8 cellular contexts compared by ENCODE assay signal in genomic region chr4:15001825-15002658, GRCh38. TPM values are rescaled to one million over a fixed set of nuclear protein-coding genes. Genes with fewer than 3 reads are reported as not detected.
DNase-seq lines count a peak whose midpoint lies in the region; ATAC-seq and TF ChIP-seq lines count a peak whose summit lies in the region.

Gene CPEB2, plus strand, starts transcription at chr4:15002481. Its CDS starts 193 bp downstream, at chr4:15002674.

- no peaks in the 10 kb centered on the region for H3K27me3 ChIP-seq in A673 (replicated peaks; ENCODE audit: insufficient read depth, low read depth, low read length, poor library complexity)

- peaks cover 31% of the 10 kb centered on the region for H3K36me3 Mint-ChIP-seq in central memory CD8-positive, alpha-beta T cell (ENCODE audit: insufficient read depth)

- H3K27ac Mint-ChIP-seq in central memory CD8-positive, alpha-beta T cell (ENCODE audit: low read depth): peak within 1 kb of the TSS; percentile 93

- peak within 1 kb of the TSS; percentile 88 for H3K4me3 ChIP-seq in A673 (ENCODE audit: low read depth, low read length, poor library complexity, severe bottlenecking)

- TF ChIP-seq CTCF in A673 (conservative IDR thresholded peaks at IDR 0.05; ENCODE audit: low read depth, low read length): no peak

- peaks cover 16% of the 10 kb centered on the region for H3K36me3 ChIP-seq in A673 (ENCODE audit: insufficient read depth, low read length, poor library complexity, severe bottlenecking)

- ATAC-seq in GM18861 (IDR thresholded peaks at IDR 0.05; ENCODE audit: unreplicated experiment) (peak; percentile 56), HG03095 (IDR thresholded peaks at IDR 0.05; ENCODE audit: unreplicated experiment) (peak; percentile 62)
- peak; percentile 69 for ATAC-seq in central memory CD8-positive, alpha-beta T cell (replicated peaks; ENCODE audit: extremely low read depth, poor library complexity, severe bottlenecking)

- DNase-seq in A673 (ENCODE audit: low spot score) (peak; percentile 98), NCI-H345 treated with DMSO at 0.1 percent for 48 hours (lab: John Stamatoyannopoulos, UW; ENCODE audit: unreplicated experiment) (peak; percentile 82), islet precursor cell (peak; percentile 98)
- DNase-seq in activated CD4-positive, CD25-positive, alpha-beta regulatory T cell treated with anti-CD3 and anti-CD28 coated beads, Interleukin-2, amount 50 U/mL, for 16 hours (ENCODE audit: low read depth, low spot score): peak; percentile 80
- DNase-seq in central memory CD8-positive, alpha-beta T cell (ENCODE audit: low spot score in 2 of 2): peak; percentile 79 to 84
- peak; percentile 89 for DNase-seq in stimulated activated CD4-positive, alpha-beta T cell treated with anti-CD3 and anti-CD28 coated beads, Interleukin-12 subunit alpha, Interleukin-12 subunit beta, amount 100 ng/mL, for 4 hours

- intact Hi-C loops in A673 (cut with micrococcal nuclease; ENCODE audit: unreplicated experiment): loop anchor here (1.0 to 5.0 kb wide), 4 partner anchors 257 to 1345 kb away; no protein-coding TSS in a partner anchor

- H3K27ac ChIP-seq in A673 (ENCODE audit: low read depth, low read length, poor library complexity, severe bottlenecking): peak within 1 kb of the TSS; percentile 100

- H3K9me3 ChIP-seq in A673 (ENCODE audit: low read depth, low read length, poor library complexity, severe bottlenecking): peaks cover 1% of the 10 kb centered on the region

- peaks cover 30% of the 10 kb centered on the region for H3K4me1 Mint-ChIP-seq in central memory CD8-positive, alpha-beta T cell

- POLR2A ChIA-PET in A673 (lab: Charles Lee; ENCODE audit: low non-redundant PET): interaction anchor here (0.6 to 1.2 kb wide), 3 partner anchors 21 to 470 kb away, joined by 3 to 6 read pairs (median 3); no protein-coding TSS in a partner anchor

- no TSS peak for BruUV-seq in A673 (replicated peaks; lab: Mats Ljungman, UMichigan)

- H3K27me3 Mint-ChIP-seq in central memory CD8-positive, alpha-beta T cell: no peaks in the 10 kb centered on the region

- peak within 1 kb of the TSS; percentile 92 for H3K4me3 Mint-ChIP-seq in central memory CD8-positive, alpha-beta T cell

- peaks cover 17% of the 10 kb centered on the region for H3K4me1 ChIP-seq in A673 (ENCODE audit: insufficient read depth, low read length, poor library complexity, severe bottlenecking)

- no peaks in the 10 kb centered on the region for H3K9me3 Mint-ChIP-seq in central memory CD8-positive, alpha-beta T cell

- CTCF ChIA-PET in A673 (lab: Charles Lee): no interaction called here

RNA-seq across cellular contexts. Expression of gene CPEB2, which starts in this region (rescaled TPM):
- total RNA-seq in A673 (2021): 75.5 and 80.1 TPM in 2 replicates

Comparison
In these comparisons a context has a peak if more than half of its experiments do, and no peak if none do; other contexts are left out.
1. Peak in every context shown above with its lines: DNase-seq, ATAC-seq, H3K4me3 ChIP-seq and H3K27ac ChIP-seq.